In genomic region chr4:128060620-128061565, GRCh38 we compare ENCODE assay signal across 1 cellular context.
TF ChIP-seq lines count a peak whose summit lies in the region.

TSS of gene LARP1B (plus strand) at chr4:128061312. CDS start at chr4:128074952, 13,640 bp downstream.

TF ChIP-seq in K562, 482 proteins besides CTCF, POLR2A, EP300 and RAD21 (continued from another document and continues in another):
- TF ChIP-seq MGA (IDR thresholded peaks at IDR 0.05) (peak; percentile 90), NEUROD1 (IDR thresholded peaks at IDR 0.05; ENCODE audit: borderline replicate concordance, low read depth, low read length, partially characterized antibody) (peak; percentile 53), HDAC1 (IDR thresholded peaks at IDR 0.05) (no peak), U2AF1 (optimal IDR thresholded peaks at IDR 0.05; ENCODE audit: low read depth, low read length) (peak; percentile 33), ZNF584 (CRISPR knock-in tag; IDR thresholded peaks at IDR 0.05; ENCODE audit: low read depth) (peak; percentile 77; the same call in 1 of the 2 replicates), HLTF (IDR thresholded peaks at IDR 0.05) (no peak), RB1 (IDR thresholded peaks at IDR 0.05; ENCODE audit: low read depth) (peak; percentile 70), CC2D1A (IDR thresholded peaks at IDR 0.05) (no peak), MCM2 (IDR thresholded peaks at IDR 0.05; ENCODE audit: low read depth) (peak; percentile 33; the same call in 1 of the 2 replicates), HMGN3 (IDR thresholded peaks at IDR 0.05; ENCODE audit: borderline replicate concordance, extremely low read depth, insufficient read length, low read depth, low read length) (peak; percentile 91), JUNB (CRISPR knock-in tag; conservative IDR thresholded peaks at IDR 0.05) (no peak), ZBTB33 (CRISPR knock-in tag; IDR thresholded peaks at IDR 0.05) (peak; percentile 91), MAFF (IDR thresholded peaks at IDR 0.05; ENCODE audit: low read length) (no peak; the same call in 1 of the 2 replicates), NCOA4 (IDR thresholded peaks at IDR 0.05; ENCODE audit: partially characterized antibody) (no peak), NFIC (IDR thresholded peaks at IDR 0.05) (peak; percentile 37), BRD4 (IDR thresholded peaks at IDR 0.05) (peak; percentile 90), RBFOX2 (IDR thresholded peaks at IDR 0.05; ENCODE audit: low read depth, low read length) (peak; percentile 96), ZNF384 (IDR thresholded peaks at IDR 0.05; ENCODE audit: low read depth, low read length) (peak; percentile 23; the same call in 1 of the 2 replicates), ATF6 (CRISPR knock-in tag; IDR thresholded peaks at IDR 0.05) (0 out of 2 replicates have a peak, but pooled peaks have one; percentile 65), SIN3B (IDR thresholded peaks at IDR 0.05; ENCODE audit: low read depth) (peak; percentile 48; the same call in 1 of the 2 replicates), ZEB2 (IDR thresholded peaks at IDR 0.05) (peak; percentile 63; the same call in 1 of the 2 replicates), MEIS2 (IDR thresholded peaks at IDR 0.05; ENCODE audit: partially characterized antibody) (peak; percentile 31), SIN3A (IDR thresholded peaks at IDR 0.05; ENCODE audit: borderline replicate concordance in 2 of 2, control insufficient read depth in 1 of 2, low read depth in 2 of 2, low read length in 2 of 2) (peak; percentile 44; a peak in 2 of 4 replicates), SRSF7 (optimal IDR thresholded peaks at IDR 0.05; ENCODE audit: low read depth, low read length) (no peak), GABPA (tag; conservative IDR thresholded peaks at IDR 0.05; ENCODE audit: low read depth) (0 out of 2 replicates have a peak, but pooled peaks have one; percentile 20), POLR2AphosphoS2 (IDR thresholded peaks at IDR 0.05; ENCODE audit: low read length) (no peak), NFRKB (IDR thresholded peaks at IDR 0.05; ENCODE audit: low read depth) (peak; percentile 72; the same call in 1 of the 2 replicates), FOXP1 (CRISPR knock-in tag; IDR thresholded peaks at IDR 0.05) (peak; percentile 91), GTF2E2 (tag; IDR thresholded peaks at IDR 0.05) (peak; percentile 78), ZBTB17 (CRISPR knock-in tag; IDR thresholded peaks at IDR 0.05) (peak; percentile 93), ZBTB2 (IDR thresholded peaks at IDR 0.05) (no peak), ZNF121 (CRISPR knock-in tag; conservative IDR thresholded peaks at IDR 0.05) (no peak; the same call in 1 of the 2 replicates), ZNF77 (CRISPR knock-in tag; IDR thresholded peaks at IDR 0.05) (no peak), MCM3 (IDR thresholded peaks at IDR 0.05) (no peak), ZNF707 (CRISPR knock-in tag; conservative IDR thresholded peaks at IDR 0.05) (no peak), POLR3G (IDR thresholded peaks at IDR 0.05; ENCODE audit: extremely low read depth, insufficient read length, insufficient replicate concordance) (no peak), ZBTB49 (CRISPR knock-in tag; IDR thresholded peaks at IDR 0.05; ENCODE audit: borderline replicate concordance) (no peak), TFAM (CRISPR knock-in tag; conservative IDR thresholded peaks at IDR 0.05) (no peak), GATAD2B (IDR thresholded peaks at IDR 0.05; ENCODE audit: borderline replicate concordance) (peak; percentile 71), RBM34 (IDR thresholded peaks at IDR 0.05; ENCODE audit: borderline replicate concordance, insufficient read depth, low read length) (0 out of 2 replicates have a peak, but pooled peaks have one; percentile 34), TARDBP (IDR thresholded peaks at IDR 0.05) (no peak), RBM15 (IDR thresholded peaks at IDR 0.05; ENCODE audit: insufficient read depth, low read length) (no peak), ZNF263 (CRISPR knock-in tag; IDR thresholded peaks at IDR 0.05; ENCODE audit: borderline replicate concordance) (peak; percentile 99), KDM2B (CRISPR knock-in tag; IDR thresholded peaks at IDR 0.05) (no peak; the same call in 1 of the 2 replicates), NCOA6 (IDR thresholded peaks at IDR 0.05) (no peak), ZNF41 (CRISPR knock-in tag; conservative IDR thresholded peaks at IDR 0.05) (0 out of 2 replicates have a peak, but pooled peaks have one; percentile 30), HNRNPL (IDR thresholded peaks at IDR 0.05; ENCODE audit: low read depth, low read length) (peak; percentile 95), ZNF644 (tag; IDR thresholded peaks at IDR 0.05; ENCODE audit: low read depth) (no peak), CBX1 (IDR thresholded peaks at IDR 0.05; ENCODE audit: low read depth) (peak; percentile 90; the same call in 1 of the 2 replicates), POLR2AphosphoS5 (IDR thresholded peaks at IDR 0.05; ENCODE audit: control insufficient read depth, insufficient read depth, low read depth, low read length) (peak; percentile 80), ZNF780A (CRISPR knock-in tag; IDR thresholded peaks at IDR 0.05) (no peak), MXI1 (IDR thresholded peaks at IDR 0.05; ENCODE audit: low read depth, low read length) (0 out of 2 replicates have a peak, but pooled peaks have one; percentile 11), PHF8 (IDR thresholded peaks at IDR 0.05; ENCODE audit: borderline replicate concordance, low read length) (peak; percentile 91)
